Comparison of ENCODE assay signal across 25 cellular contexts in the genomic region with DNA sequence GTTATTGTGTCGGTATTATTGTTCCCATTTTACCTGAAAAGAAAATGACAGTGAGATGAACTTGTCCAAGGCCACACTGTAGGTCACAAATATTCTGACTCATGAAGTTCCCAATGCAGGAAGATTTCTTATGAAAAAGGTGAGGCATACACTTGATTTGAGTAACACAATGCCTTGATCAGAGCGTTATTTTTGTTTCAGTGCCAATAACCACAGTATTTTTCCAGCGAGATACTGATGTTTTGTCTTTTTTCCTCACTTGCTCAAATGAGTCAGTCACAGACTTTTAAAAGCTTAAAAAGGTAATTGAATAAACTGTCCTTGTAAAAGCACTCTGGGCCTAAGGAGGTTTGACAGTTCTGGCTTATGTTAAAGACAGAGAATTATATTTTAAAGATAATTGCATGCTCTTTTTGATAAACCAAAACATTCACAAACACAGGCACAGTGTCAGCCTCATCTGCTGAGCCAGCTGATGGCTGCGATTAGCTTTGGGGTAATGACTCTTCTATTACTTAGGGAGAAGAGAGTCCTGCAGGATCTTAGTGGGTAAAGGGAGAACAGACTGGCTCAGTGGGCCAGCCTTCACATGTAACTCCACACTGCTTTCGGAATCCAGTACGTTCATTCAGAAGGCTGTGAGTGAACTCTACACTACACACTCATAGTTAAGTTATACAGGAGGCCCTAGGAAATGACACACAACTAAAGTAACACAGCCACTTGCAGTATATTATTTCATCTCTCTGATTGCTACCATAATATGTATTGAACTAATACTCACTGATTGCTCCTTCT.
DNase-seq lines count a peak whose midpoint lies in the region; ATAC-seq and TF ChIP-seq lines count a peak whose summit lies in the region.
"Had no signal": no experiment of that assay in that cellular context is flagged by ENCODE, and none has a peak within 500 bp of the region (broad histone marks: within the 10 kb centered on the region; RNA-seq: fewer than 3 reads in every experiment).

No MANE protein-coding gene starts in this region.

- no peak for TF ChIP-seq EP300 in suprapubic skin (IDR thresholded peaks at IDR 0.05)

- no peak overlapping the region for H3K4me3 ChIP-seq in fibroblast of mammary gland (ENCODE audit: control insufficient read depth, low read depth, low read length)
- H3K4me3 ChIP-seq in parathyroid adenoma (ENCODE audit: low read depth, low read length): peak overlapping the region; percentile 11
- no peak overlapping the region for H3K4me3 ChIP-seq in suprapubic skin
- H3K4me3 ChIP-seq: cardiac muscle cell, GM12878, hepatocyte, ovary, right lobe of liver had no signal

- peak; percentile 13 for DNase-seq in EH (ENCODE audit: low read depth)
- DNase-seq in astrocyte of the hippocampus (ENCODE audit: low read depth, low spot score): peak; percentile 79
- DNase-seq in fibroblast of mammary gland (ENCODE audit: low read depth): peak; percentile 60
- DNase-seq in AML-193 (lab: John Stamatoyannopoulos, UW): no peak
- DNase-seq in KG1 (lab: John Stamatoyannopoulos, UW): no peak
- DNase-seq in suprapubic skin (ENCODE audit: low spot score in 2 of 2): no peak
- DNase-seq: activated CD4-positive, CD25-positive, alpha-beta regulatory T cell; activated CD8-positive, alpha-beta memory T cell treated with anti-CD3 and anti-CD28 coated beads for 24 hours; activated T-cell treated with anti-CD3 and anti-CD28 coated beads, Interleukin-2, amount 50 U/mL, for 72 hours; CD4-positive, CD25-positive, alpha-beta regulatory T cell; DMS153; mesendoderm; naive thymus-derived CD4-positive, alpha-beta T cell; NCI-H2107; ovary; right lobe of liver; SHP77 treated with DMSO at 0.1 percent for 48 hours; stimulated activated CD4-positive, alpha-beta T cell treated with anti-CD3 and anti-CD28 coated beads, Interleukin-1b, Interleukin-23, amount 100 ng/mL, for 48 hours; stimulated activated naive CD8-positive, alpha-beta T cell treated with anti-CD3 and anti-CD28 coated beads, Interleukin-15, amount 100 ng/mL, for 72 hours had no signal

- H3K79me2 ChIP-seq in parathyroid adenoma: no peaks in the 10 kb centered on the region
- H3K79me2 ChIP-seq: hepatocyte had no signal

- H3K9me3 ChIP-seq in parathyroid adenoma (ENCODE audit: control insufficient read depth, low read length) (no peaks in the 10 kb centered on the region), suprapubic skin (no peaks in the 10 kb centered on the region)
- H3K9me3 ChIP-seq: ovary, right lobe of liver had no signal

- TF ChIP-seq POLR2A in suprapubic skin (IDR thresholded peaks at IDR 0.05): no peak

- no peaks in the 10 kb centered on the region for H3K27me3 ChIP-seq in parathyroid adenoma (ENCODE audit: control insufficient read depth, insufficient read depth, low read length)
- no peaks in the 10 kb centered on the region for H3K27me3 ChIP-seq in suprapubic skin
- H3K27me3 ChIP-seq: cardiac muscle cell, hepatocyte, ovary, right lobe of liver had no signal

- peak overlapping the region; percentile 90 for H3K27ac ChIP-seq in parathyroid adenoma
- H3K27ac ChIP-seq in suprapubic skin: no peak overlapping the region
- H3K27ac ChIP-seq: cardiac muscle cell, hepatocyte, ovary, right lobe of liver had no signal

- peaks cover 48% of the 10 kb centered on the region for H3K4me1 ChIP-seq in parathyroid adenoma
- H3K4me1 ChIP-seq in suprapubic skin: peaks cover 3% of the 10 kb centered on the region

- H2AFZ ChIP-seq in parathyroid adenoma: peak overlapping the region; percentile 62
- H2AFZ ChIP-seq: hepatocyte had no signal

- ATAC-seq in GM21619 (IDR thresholded peaks at IDR 0.05; ENCODE audit: unreplicated experiment): no peak
- ATAC-seq: activated naive CD4-positive, alpha-beta T cell treated with anti-CD3 and anti-CD28 coated beads, Interleukin-2, amount 50 U/mL, for 72 hours; activated T-cell treated with anti-CD3 and anti-CD28 coated beads, Interleukin-2, amount 50 U/mL, for 72 hours; GM12878; naive thymus-derived CD4-positive, alpha-beta T cell; right lobe of liver; stimulated activated naive CD8-positive, alpha-beta T cell treated with anti-CD3 and anti-CD28 coated beads, Interleukin-15, amount 100 ng/mL, for 72 hours had no signal

- H3K9ac ChIP-seq in parathyroid adenoma: no peak overlapping the region

- H3K36me3 ChIP-seq in parathyroid adenoma (ENCODE audit: control insufficient read depth, insufficient read depth, low read length) (no peaks in the 10 kb centered on the region), suprapubic skin (no peaks in the 10 kb centered on the region)
- H3K36me3 ChIP-seq: cardiac muscle cell, ovary, right lobe of liver had no signal

- peak overlapping the region; percentile 43 for H3K4me2 ChIP-seq in parathyroid adenoma (ENCODE audit: low read length)
- H3K4me2 ChIP-seq: hepatocyte had no signal

- TF ChIP-seq CTCF in fibroblast of mammary gland (conservative IDR thresholded peaks at IDR 0.05; ENCODE audit: control insufficient read depth, insufficient read depth, low read depth, low read length): no peak
- TF ChIP-seq CTCF in parathyroid adenoma (IDR thresholded peaks at IDR 0.05): no peak
- no peak for TF ChIP-seq CTCF in suprapubic skin (IDR thresholded peaks at IDR 0.05)

- WGBS in suprapubic skin: 63% methylated on average over 6 of the region's 6 CpGs

Comparison
In these comparisons a context has a peak if more than half of its experiments do, and no peak if none do; other contexts are left out.
1. DNase-seq: peak in EH (single experiment), astrocyte of the hippocampus (single experiment) and fibroblast of mammary gland (single experiment); none in AML-193 (0 of 2), KG1 (single experiment) and suprapubic skin (0 of 2).